ENCODE assay signal across 16 cellular contexts in the genomic region with DNA sequence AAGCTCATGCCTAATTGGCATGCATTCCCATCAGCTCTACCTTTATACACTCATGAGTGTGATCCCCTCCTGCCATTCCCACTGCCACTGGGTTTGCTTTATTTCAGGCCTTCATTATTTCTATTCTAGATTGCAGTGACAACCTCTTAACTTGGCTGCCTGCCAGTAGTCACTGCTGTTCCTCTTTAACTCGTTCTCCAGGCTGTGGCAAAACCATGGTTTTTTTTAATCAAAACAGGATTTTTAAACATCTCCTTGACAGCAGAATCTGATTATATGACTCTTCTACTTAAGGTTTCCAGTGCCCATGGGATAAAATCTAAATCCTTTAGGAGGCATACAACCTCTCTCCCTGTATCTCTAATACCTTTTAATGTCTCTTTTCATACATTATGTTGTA.
DNase-seq lines count a peak whose midpoint lies in the region.
"Had no signal": no experiment of that assay in that cellular context is flagged by ENCODE, and none has a peak within 500 bp of the region (broad histone marks: within the 10 kb centered on the region; RNA-seq: fewer than 3 reads in every experiment).

No MANE protein-coding gene starts in this region.

- peaks cover 0 to 3% (median 0%) of the 10 kb centered on the region in 3 donors for H3K36me3 Mint-ChIP-seq in immature natural killer cell
- H3K36me3 Mint-ChIP-seq: activated naive CD4-positive, alpha-beta T cell treated with anti-CD3 and anti-CD28 coated beads, Interleukin-2, amount 50 U/mL, for 24 hours had no signal

- H3K36me3 ChIP-seq in SK-N-MC (ENCODE audit: insufficient read depth, low read length) = no peaks in the 10 kb centered on the region
- H3K36me3 ChIP-seq: upper lobe of left lung had no signal

- H3K9me3 Mint-ChIP-seq in immature natural killer cell = peaks cover 3 to 42% (median 15%) of the 10 kb centered on the region in 6 donors
- H3K9me3 Mint-ChIP-seq: activated naive CD4-positive, alpha-beta T cell treated with anti-CD3 and anti-CD28 coated beads, Interleukin-2, amount 50 U/mL, for 24 hours had no signal

- H3K4me3 Mint-ChIP-seq in immature natural killer cell = no peak overlapping the region
- H3K4me3 Mint-ChIP-seq: activated naive CD4-positive, alpha-beta T cell treated with anti-CD3 and anti-CD28 coated beads, Interleukin-2, amount 50 U/mL, for 24 hours had no signal

- no peak overlapping the region for H3K9ac ChIP-seq in SK-N-MC (ENCODE audit: insufficient read length)

- H3K4me1 Mint-ChIP-seq in immature natural killer cell = no peaks in the 10 kb centered on the region
- H3K4me1 Mint-ChIP-seq: activated naive CD4-positive, alpha-beta T cell treated with anti-CD3 and anti-CD28 coated beads, Interleukin-2, amount 50 U/mL, for 24 hours had no signal

- no peak overlapping the region for H3K27ac ChIP-seq in SK-N-MC
- H3K27ac ChIP-seq: epithelial cell of prostate, upper lobe of left lung had no signal

- no peak overlapping the region for H3K27ac Mint-ChIP-seq in immature natural killer cell
- H3K27ac Mint-ChIP-seq: activated naive CD4-positive, alpha-beta T cell treated with anti-CD3 and anti-CD28 coated beads, Interleukin-2, amount 50 U/mL, for 24 hours had no signal

- peak; percentile 51 for DNase-seq in COR-L47 (lab: John Stamatoyannopoulos, UW)
- DNase-seq in NAMALWA (ENCODE audit: low spot score) = peak; percentile 6
- peak; percentile 18 for DNase-seq in SK-N-MC (ENCODE audit: low read depth, low spot score)
- peak; percentile 22 for DNase-seq in globus pallidus (ENCODE audit: low spot score)
- no peak for DNase-seq in NCI-H187 treated with DMSO at 0.1 percent for 48 hours (lab: John Stamatoyannopoulos, UW)
- DNase-seq in immature natural killer cell = no peak
- no peak for DNase-seq in NCI-H226
- no peak for DNase-seq in activated naive CD4-positive, alpha-beta T cell treated with Interleukin-2 at 50 U/mL for 16 hours
- DNase-seq: activated CD4-positive, CD25-positive, alpha-beta regulatory T cell treated with anti-CD3 and anti-CD28 coated beads, Interleukin-2, amount 50 U/mL, for 72 hours; activated CD8-positive, alpha-beta memory T cell treated with anti-CD3 and anti-CD28 coated beads, Interleukin-2, amount 50 U/mL, for 4 hours; central memory CD4-positive, alpha-beta T cell; left cardiac atrium; stimulated activated CD8-positive, alpha-beta memory T cell treated with anti-CD3 and anti-CD28 coated beads, Interleukin-4, amount 100 ng/mL, for 48 hours; upper lobe of left lung had no signal

- H3K27me3 Mint-ChIP-seq in immature natural killer cell (ENCODE audit: low read depth in 3 of 3) = peaks cover 0 to 2% (median 0%) of the 10 kb centered on the region in 3 donors
- H3K27me3 Mint-ChIP-seq: activated naive CD4-positive, alpha-beta T cell treated with anti-CD3 and anti-CD28 coated beads, Interleukin-2, amount 50 U/mL, for 24 hours had no signal

- H3K4me3 ChIP-seq in SK-N-MC = no peak overlapping the region
- H3K4me3 ChIP-seq: upper lobe of left lung had no signal

- no peaks in the 10 kb centered on the region for H3K9me3 ChIP-seq in SK-N-MC (ENCODE audit: low read depth, low read length)
- H3K9me3 ChIP-seq: upper lobe of left lung had no signal

Comparison
In these comparisons a context has a peak if more than half of its experiments do, and no peak if none do; other contexts are left out.
1. DNase-seq: peak in COR-L47 (single experiment), NAMALWA (single experiment), SK-N-MC (single experiment) and globus pallidus (single experiment); none in NCI-H187 treated with DMSO at 0.1 percent for 48 hours (single experiment), immature natural killer cell (0 of 3), NCI-H226 (single experiment) and activated naive CD4-positive, alpha-beta T cell treated with Interleukin-2 at 50 U/mL for 16 hours (single experiment).